Comparison of ENCODE assay signal across 8 cellular contexts in the genomic region with DNA sequence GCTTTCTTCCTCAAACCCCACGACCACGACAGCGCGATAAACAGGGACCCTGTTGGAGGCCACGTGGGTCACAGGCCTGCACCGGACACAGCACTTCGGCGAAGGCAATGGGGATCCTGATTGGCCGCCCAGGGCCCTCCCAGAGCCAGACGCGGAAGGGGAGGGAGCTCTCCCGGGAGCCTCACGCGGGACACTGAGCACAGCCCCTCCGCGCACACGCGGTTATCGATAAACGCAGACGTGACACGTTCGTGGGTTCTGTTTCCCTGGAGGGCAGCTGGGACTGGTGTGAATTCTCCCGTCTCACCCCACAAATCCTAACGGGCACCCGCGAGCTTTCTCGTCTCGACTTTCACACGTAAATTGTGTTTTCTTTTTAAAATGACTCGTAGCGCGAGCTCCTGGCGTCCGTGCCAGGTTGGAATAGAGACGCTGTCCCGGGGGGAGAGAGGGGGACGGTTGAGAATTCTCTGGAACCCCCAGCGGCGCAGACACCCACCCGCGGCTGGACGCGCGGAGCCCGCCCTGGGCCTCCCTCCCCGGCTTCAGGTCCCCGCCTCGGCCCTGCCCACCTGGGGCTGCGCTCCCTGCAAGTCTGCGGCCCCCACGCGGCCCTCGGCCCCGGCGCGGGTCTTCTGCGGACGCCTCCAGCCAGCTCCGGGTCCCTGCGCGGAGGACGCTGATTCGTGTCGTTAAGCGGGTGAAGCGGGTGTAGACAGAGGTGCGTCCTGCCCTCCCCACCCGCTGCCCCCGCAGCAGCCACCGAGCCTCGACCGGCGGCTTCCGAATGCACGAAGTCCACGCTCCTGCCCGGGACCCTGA. TPM values are rescaled to one million over a fixed set of nuclear protein-coding genes. Genes with fewer than 3 reads are reported as not detected.
DNase-seq lines count a peak whose midpoint lies in the region; ATAC-seq and TF ChIP-seq lines count a peak whose summit lies in the region.
"Not testable (repeated sequence)": the region's sequence is repeated elsewhere in the genome, so short reads cannot be mapped to it uniquely, and the experiment has no call there.

No MANE protein-coding gene starts in this region.

- H3K4me3 ChIP-seq in endodermal cell (ENCODE audit: low read length); upper lobe of right lung: not testable (repeated sequence)
- H3K4me3 ChIP-seq in heart right ventricle (peak overlapping the region in 5 of 10 donors; percentile 10 to 45 (median 38)), left lung (peak overlapping the region in 1 of 2 donors; percentile 23)

- H3K4me1 ChIP-seq in endodermal cell (ENCODE audit: control insufficient read depth, insufficient read depth, low read length); heart right ventricle; left lung; upper lobe of right lung: not testable (repeated sequence)

- CTCF ChIA-PET in T-cell (lab: Charles Lee) = not testable (repeated sequence)

- ATAC-seq in T-cell (replicated peaks in 1 of 4) = peak; percentile 36 to 59 (median 50)
- peak; percentile 54 to 59 for ATAC-seq in activated T-cell treated with anti-CD3 and anti-CD28 coated beads, Interleukin-2, amount 50 U/mL, for 72 hours (replicated peaks in 1 of 2)
- ATAC-seq in heart right ventricle = peak in 7 of 8 donors; percentile 10 to 61 (median 38)
- ATAC-seq in left lung = peak; percentile 37
- ATAC-seq in naive thymus-derived CD8-positive, alpha-beta T cell = peak; percentile 49 to 74
- peak; percentile 62 for ATAC-seq in sciatic nerve
- ATAC-seq in upper lobe of right lung = peak; percentile 30

- not testable (repeated sequence) for H3K36me3 Mint-ChIP-seq in T-cell; activated T-cell treated with anti-CD3 and anti-CD28 coated beads, Interleukin-2, amount 50 U/mL, for 72 hours (ENCODE audit: insufficient read depth in 2 of 2); endodermal cell (ENCODE audit: low read depth); naive thymus-derived CD8-positive, alpha-beta T cell

- H3K27ac Mint-ChIP-seq in T-cell; activated T-cell treated with anti-CD3 and anti-CD28 coated beads, Interleukin-2, amount 50 U/mL, for 72 hours; endodermal cell; naive thymus-derived CD8-positive, alpha-beta T cell: not testable (repeated sequence)

- not testable (repeated sequence) for H3K9ac ChIP-seq in endodermal cell (ENCODE audit: extremely low read depth, low read length, poor library complexity, severe bottlenecking)

- H3K27me3 ChIP-seq in endodermal cell (ENCODE audit: control insufficient read depth, insufficient read depth, low read length, poor library complexity, severe bottlenecking) = not testable (repeated sequence)
- H3K27me3 ChIP-seq in heart right ventricle (peaks cover 0 to 24% (median 13%) of the 10 kb centered on the region in 7 donors), left lung (peaks cover 5 to 29% of the 10 kb centered on the region in 2 donors), upper lobe of right lung (peaks cover 11% of the 10 kb centered on the region)

- H3K9me3 ChIP-seq in endodermal cell (ENCODE audit: control insufficient read depth, low read length); heart right ventricle; left lung; upper lobe of right lung: not testable (repeated sequence)

- not testable (repeated sequence) for H3K4me1 Mint-ChIP-seq in T-cell; activated T-cell treated with anti-CD3 and anti-CD28 coated beads, Interleukin-2, amount 50 U/mL, for 72 hours (ENCODE audit: low read depth); endodermal cell
- peaks cover 4 to 10% (median 6%) of the 10 kb centered on the region in 4 donors for H3K4me1 Mint-ChIP-seq in naive thymus-derived CD8-positive, alpha-beta T cell

- intact Hi-C loops in heart right ventricle (cut with DNase I) = loop anchor here in 2 of 10 donors (10.0 kb wide), 1 partner anchor 367 kb away; no protein-coding TSS in a partner anchor
- intact Hi-C loops in left lung (cut with DNase I); sciatic nerve (cut with DNase I); upper lobe of right lung (cut with DNase I): not testable (repeated sequence)

- not testable (repeated sequence) for H3K27ac ChIP-seq in endodermal cell (ENCODE audit: low read depth, low read length); heart right ventricle; left lung; upper lobe of right lung

- 65% methylated on average over 15 of the region's 78 CpGs; no CpG with 5 or more reads in 1 of the 2 experiments for WGBS in endodermal cell (ENCODE audit: insufficient coverage in 1 of 2, insufficient read length in 1 of 2), 2 experiments
- WGBS in heart right ventricle, 2 donors = 15 to 20% methylated on average over 14 to 23 of the region's 78 CpGs

- TF ChIP-seq CTCF in endodermal cell (conservative IDR thresholded peaks at IDR 0.05); heart right ventricle (IDR thresholded peaks at IDR 0.05); left lung (IDR thresholded peaks at IDR 0.05); upper lobe of right lung (IDR thresholded peaks at IDR 0.05): not testable (repeated sequence)

- not testable (repeated sequence) for H3K9me3 Mint-ChIP-seq in T-cell; activated T-cell treated with anti-CD3 and anti-CD28 coated beads, Interleukin-2, amount 50 U/mL, for 72 hours; endodermal cell
- peaks cover 0 to 10% (median 0%) of the 10 kb centered on the region in 9 donors for H3K9me3 Mint-ChIP-seq in naive thymus-derived CD8-positive, alpha-beta T cell

- not testable (repeated sequence) for H3K4me3 Mint-ChIP-seq in T-cell; activated T-cell treated with anti-CD3 and anti-CD28 coated beads, Interleukin-2, amount 50 U/mL, for 72 hours; endodermal cell
- H3K4me3 Mint-ChIP-seq in naive thymus-derived CD8-positive, alpha-beta T cell = peak overlapping the region in 1 of 10 donors; percentile 19

- POLR2A ChIA-PET in T-cell (lab: Charles Lee); naive thymus-derived CD8-positive, alpha-beta T cell (lab: Charles Lee): not testable (repeated sequence)

- not testable (repeated sequence) for H3K36me3 ChIP-seq in endodermal cell (ENCODE audit: control insufficient read depth, insufficient read depth, low read length); heart right ventricle; left lung; upper lobe of right lung

- peak in 1 of 34 experiments; percentile 34 for DNase-seq in T-cell
- DNase-seq in activated T-cell treated with anti-CD3 and anti-CD28 coated beads, Interleukin-2, amount 50 U/mL, for 72 hours; heart right ventricle; left lung; sciatic nerve (ENCODE audit: low spot score): not testable (repeated sequence)
- DNase-seq in endodermal cell = peak; percentile 7
- peak in 3 of 10 donors; percentile 12 to 21 (median 14) for DNase-seq in naive thymus-derived CD8-positive, alpha-beta T cell
- peak; percentile 8 for DNase-seq in upper lobe of right lung

- peaks cover 17% of the 10 kb centered on the region in 2 donors for H3K27me3 Mint-ChIP-seq in T-cell
- not testable (repeated sequence) for H3K27me3 Mint-ChIP-seq in activated T-cell treated with anti-CD3 and anti-CD28 coated beads, Interleukin-2, amount 50 U/mL, for 72 hours (ENCODE audit: low read depth)
- H3K27me3 Mint-ChIP-seq in endodermal cell (ENCODE audit: insufficient read depth) = peaks cover 16% of the 10 kb centered on the region
- H3K27me3 Mint-ChIP-seq in naive thymus-derived CD8-positive, alpha-beta T cell = peaks cover 3 to 16% (median 8%) of the 10 kb centered on the region in 5 donors

RNA-seq across cellular contexts. Expression of gene SFSWAP, which starts 49.5 kb away (rescaled TPM):
- 100 to 1,000 TPM in 4 of 5 donors, 10 to 100 TPM in 1; 95.7 to 110 (median 106) TPM for total RNA-seq in T-cell
- total RNA-seq in activated T-cell treated with anti-CD3 and anti-CD28 coated beads, Interleukin-2, amount 50 U/mL, for 72 hours = 10 to 100 TPM; 58.5 to 61.5 TPM
- total RNA-seq in endodermal cell = 10 to 100 TPM; 50.0 to 52.3 TPM
- 50.9 TPM for polyA plus RNA-seq in endodermal cell (2013, experiment 1 of 2)
- 45.1 TPM for polyA plus RNA-seq in endodermal cell (2013, experiment 2 of 2)
- 10 to 100 TPM; 14.8 to 26.8 (median 19.6) TPM for total RNA-seq in heart right ventricle
- polyA plus RNA-seq in heart right ventricle = 10 to 100 TPM; 14.5 to 34.1 TPM
- 10 to 100 TPM; 26.0 to 38.3 TPM for total RNA-seq in left lung
- 100 to 1,000 TPM; 108 TPM for total RNA-seq in naive thymus-derived CD8-positive, alpha-beta T cell
- polyA plus RNA-seq in naive thymus-derived CD8-positive, alpha-beta T cell = 10 to 100 TPM; 14.8 to 23.3 (median 17.8) TPM
- total RNA-seq in sciatic nerve = 67.3 TPM
- total RNA-seq in upper lobe of right lung = 51.2 TPM
